ENCODE assay signal across 24 cellular contexts in the genomic region with DNA sequence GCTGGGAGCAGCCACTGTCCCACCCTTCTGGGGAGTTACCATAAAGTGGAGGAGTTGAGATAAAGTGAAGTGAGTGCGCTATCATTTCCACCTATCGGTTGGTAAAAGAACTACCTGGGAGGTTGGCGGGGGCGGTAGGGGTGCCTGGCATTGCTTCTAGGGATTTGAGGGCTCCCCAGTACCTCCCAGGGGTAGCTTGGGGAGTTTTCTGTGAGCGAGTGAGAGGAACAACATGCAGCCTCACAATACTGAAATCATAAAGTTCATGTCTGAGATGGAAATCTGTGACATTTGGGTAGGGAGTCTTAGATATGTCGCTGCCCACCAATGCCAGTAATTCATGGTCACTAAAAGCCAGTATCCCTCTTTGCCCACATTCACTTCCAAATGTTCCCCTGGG.
DNase-seq lines count a peak whose midpoint lies in the region; ATAC-seq, FAIRE-seq and TF ChIP-seq lines count a peak whose summit lies in the region.
"Had no signal": no experiment of that assay in that cellular context is flagged by ENCODE, and none has a peak within 500 bp of the region (broad histone marks: within the 10 kb centered on the region; RNA-seq: fewer than 3 reads in every experiment).

No MANE protein-coding gene starts in this region.

- CTCF ChIA-PET in K562 (lab: Yijun Ruan, JAX; ENCODE audit: low intra/inter-chr PET ratio), result no interaction called here

- TF ChIP-seq POLR2A in K562 (conservative IDR thresholded peaks at IDR 0.05), result no peak

- no peaks in the 10 kb centered on the region for H3K36me3 Mint-ChIP-seq in GM23338 (ENCODE audit: low read depth)
- H3K36me3 Mint-ChIP-seq in stimulated activated memory B cell treated with anti-CD40 and anti-IgM and Interleukin-4, amounts not matched to agents 10 μg/mL and 1 μg/mL and 100 μg/mL, for 72 hours, result peaks cover 17% of the 10 kb centered on the region

- no peaks in the 10 kb centered on the region for H3K9me3 Mint-ChIP-seq in GM23338
- peaks cover 5% of the 10 kb centered on the region for H3K9me3 Mint-ChIP-seq in stimulated activated memory B cell treated with anti-CD40 and anti-IgM and Interleukin-4, amounts not matched to agents 10 μg/mL and 1 μg/mL and 100 μg/mL, for 72 hours

- no peak overlapping the region for H3K27ac Mint-ChIP-seq in GM23338
- peak overlapping the region; percentile 76 for H3K27ac Mint-ChIP-seq in stimulated activated memory B cell treated with anti-CD40 and anti-IgM and Interleukin-4, amounts not matched to agents 10 μg/mL and 1 μg/mL and 100 μg/mL, for 72 hours

- peaks cover 9% of the 10 kb centered on the region; the same call in 2 of the 3 replicates for H3K4me1 Mint-ChIP-seq in GM23338
- peaks cover 69% of the 10 kb centered on the region for H3K4me1 Mint-ChIP-seq in stimulated activated memory B cell treated with anti-CD40 and anti-IgM and Interleukin-4, amounts not matched to agents 10 μg/mL and 1 μg/mL and 100 μg/mL, for 72 hours

- 2% methylated on average over 6 of the region's 6 CpGs for WGBS in K562 (ENCODE audit: insufficient coverage, low coverage, missing lambda C conversion rate)

- no peak for FAIRE-seq in K562 (lab: Jason Lieb, UNC)
- FAIRE-seq: A204.1, GM18507, HepG2 had no signal

- intact Hi-C loops in K562 (cut with micrococcal nuclease), result no loop called here

- H3K4me2 ChIP-seq in BLaER1, result peak overlapping the region; percentile 39
- no peak overlapping the region for H3K4me2 ChIP-seq in GM23338
- no peak overlapping the region for H3K4me2 ChIP-seq in K562 (ENCODE audit: insufficient read depth, low read length)

- no peak overlapping the region for H3K9ac ChIP-seq in BLaER1
- H3K9ac ChIP-seq in K562 (ENCODE audit: insufficient read depth in 1 of 2, low read depth in 2 of 2, low read length in 2 of 2), result no peak overlapping the region

- H3K9me3 ChIP-seq in BLaER1 (peaks cover 12% of the 10 kb centered on the region), K562 (replicated peaks; ENCODE audit: control insufficient read depth, insufficient read depth, low read depth, low read length) (no peaks in the 10 kb centered on the region)
- H3K9me3 ChIP-seq: Peyer's patch had no signal

- no peak overlapping the region for H2AFZ ChIP-seq in GM23338
- H2AFZ ChIP-seq in K562 (ENCODE audit: low read depth, low read length), result no peak overlapping the region

- in situ Hi-C loops in K562 (cut with MboI), result no loop called here

- POLR2A ChIA-PET in K562 (lab: Yijun Ruan, JAX), result interaction anchor here (0.7 kb wide), 1 partner anchor 732 kb away, joined by 3 read pairs; no protein-coding TSS in a partner anchor

- H3K9me1 ChIP-seq in K562 (ENCODE audit: control insufficient read depth, insufficient read depth, low read length), result no peaks in the 10 kb centered on the region

- peaks cover 54% of the 10 kb centered on the region for H3K36me3 ChIP-seq in BLaER1
- H3K36me3 ChIP-seq in GM23338 (ENCODE audit: insufficient read depth), result no peaks in the 10 kb centered on the region
- no peaks in the 10 kb centered on the region for H3K36me3 ChIP-seq in K562 (ENCODE audit: control insufficient read depth, insufficient read depth, low read length)
- H3K36me3 ChIP-seq: Peyer's patch had no signal

- H4K20me1 ChIP-seq in BLaER1 (peaks cover 81% of the 10 kb centered on the region), GM23338 (replicated peaks; ENCODE audit: insufficient read depth) (no peaks in the 10 kb centered on the region), K562 (replicated peaks; ENCODE audit: control insufficient read depth, insufficient read depth, low read length) (no peaks in the 10 kb centered on the region)

- H3K9me2 ChIP-seq in GM23338 (ENCODE audit: insufficient read depth), result no peaks in the 10 kb centered on the region

- TF ChIP-seq RAD21 in K562 (CRISPR knock-in tag; conservative IDR thresholded peaks at IDR 0.05 in 1 of 2, IDR thresholded peaks at IDR 0.05 in 1 of 2), result no peak

- H3F3A ChIP-seq in GM23338 (replicated peaks; ENCODE audit: low read depth), result no peaks in the 10 kb centered on the region

- H3K4me3 Mint-ChIP-seq in GM23338, result no peak overlapping the region
- no peak overlapping the region for H3K4me3 Mint-ChIP-seq in stimulated activated memory B cell treated with anti-CD40 and anti-IgM and Interleukin-4, amounts not matched to agents 10 μg/mL and 1 μg/mL and 100 μg/mL, for 72 hours

- H3K27me3 ChIP-seq in BLaER1 (no peaks in the 10 kb centered on the region), GM23338 (ENCODE audit: insufficient read depth) (no peaks in the 10 kb centered on the region), K562 (ENCODE audit: control insufficient read depth in 2 of 2, insufficient read depth in 2 of 2, low read length in 2 of 2) (peaks cover 0 to 8% of the 10 kb centered on the region in 2 experiments; a peak in 1 of 5 replicates)
- H3K27me3 ChIP-seq: Peyer's patch had no signal

- no peaks in the 10 kb centered on the region for H3K27me3 Mint-ChIP-seq in GM23338 (ENCODE audit: insufficient read depth, low read depth, poor library complexity)
- no peaks in the 10 kb centered on the region for H3K27me3 Mint-ChIP-seq in stimulated activated memory B cell treated with anti-CD40 and anti-IgM and Interleukin-4, amounts not matched to agents 10 μg/mL and 1 μg/mL and 100 μg/mL, for 72 hours

- TF ChIP-seq CTCF in GM23338 (conservative IDR thresholded peaks at IDR 0.05; ENCODE audit: low read depth in 2 of 2) (0 out of 4 replicates have a peak, but pooled peaks of 1 of the 2 experiments have one; percentile 5), K562 (IDR thresholded peaks at IDR 0.05 in 2 of 3, conservative IDR thresholded peaks at IDR 0.05 in 1 of 3; ENCODE audit: insufficient read depth in 2 of 3, low read depth in 1 of 3, low read length in 3 of 3) (peak in 2 of 3 experiments; percentile 17 to 25; a peak in 1 of 6 replicates)

- peaks cover 89% of the 10 kb centered on the region for H3K4me1 ChIP-seq in BLaER1
- H3K4me1 ChIP-seq in GM23338 (ENCODE audit: insufficient read depth), result peaks cover 4% of the 10 kb centered on the region; the same call in 1 of the 2 replicates
- H3K4me1 ChIP-seq in K562 (replicated peaks in 1 of 2; ENCODE audit: control insufficient read depth in 2 of 2, insufficient read depth in 2 of 2, low read length in 2 of 2), result no peaks in the 10 kb centered on the region

- ATAC-seq in GM23338 (peak; percentile 46; the same call in 1 of the 3 replicates), K562 (peak; percentile 41; the same call in 1 of the 3 replicates)
- peak; percentile 48 for ATAC-seq in stimulated activated memory B cell treated with anti-CD40 and anti-IgM and Interleukin-4, amounts not matched to agents 10 μg/mL and 1 μg/mL and 100 μg/mL, for 72 hours
- ATAC-seq: HepG2 had no signal

- H3K4me3 ChIP-seq in BLaER1, result no peak overlapping the region
- no peak overlapping the region for H3K4me3 ChIP-seq in GM23338
- H3K4me3 ChIP-seq in K562, result no peak overlapping the region
- H3K4me3 ChIP-seq: Peyer's patch, SK-N-MC had no signal

- BruUV-seq in K562 (replicated peaks; lab: Mats Ljungman, UMichigan), result no TSS peak

- H3K27ac ChIP-seq in BLaER1, result peak overlapping the region; percentile 42
- H3K27ac ChIP-seq in GM23338 (ENCODE audit: low read depth), result no peak overlapping the region
- no peak overlapping the region for H3K27ac ChIP-seq in K562 (ENCODE audit: extremely low read depth, low read depth, low read length)
- H3K27ac ChIP-seq: Peyer's patch, SK-N-MC had no signal

- peak; percentile 25 for DNase-seq in GM23338 (ENCODE audit: low spot score)
- peak in 3 of 4 experiments; percentile 10 to 18 (median 18) for DNase-seq in K562 (ENCODE audit: extremely low read depth in 1 of 4, low spot score in 3 of 4)
- DNase-seq in RKO (ENCODE audit: low spot score), result no peak
- DNase-seq in NOMO-1 treated with dmso at 0.1 percent for 144 hours (lab: John Stamatoyannopoulos, UW; ENCODE audit: unreplicated experiment), result no peak
- no peak for DNase-seq in NCI-H1930 (lab: John Stamatoyannopoulos, UW)
- DNase-seq: AML-193, Calu3, DMS79 treated with DMSO at 0.1 percent for 48 hours, GF-D8, H7, KBM-7, MM.1S, NCI-H2029 treated with DMSO at 0.1 percent for 48 hours, NCI-H446 treated with DMSO at 0.1 percent for 48 hours, NCI-H69, OCI-M1, Peyer's patch, SIG-M5 had no signal

- H3K79me2 ChIP-seq in GM23338 (replicated peaks; ENCODE audit: insufficient read depth), result no peaks in the 10 kb centered on the region
- no peaks in the 10 kb centered on the region for H3K79me2 ChIP-seq in K562 (ENCODE audit: control insufficient read depth, insufficient read depth, low read length)

- TF ChIP-seq EP300 in K562 (IDR thresholded peaks at IDR 0.05; ENCODE audit: low read length), result no peak

TF ChIP-seq in GM23338, 12 proteins besides CTCF, POLR2A, EP300 and RAD21 (continues in another document):
- TF ChIP-seq EZH2 (IDR thresholded peaks at IDR 0.05; ENCODE audit: low read depth, unreplicated experiment) (no peak), STAT1 (IDR thresholded peaks at IDR 0.05; ENCODE audit: unreplicated experiment) (no peak)

TF ChIP-seq in K562, 482 proteins besides CTCF, POLR2A, EP300 and RAD21 (continues in another document):
- TF ChIP-seq KDM5B (IDR thresholded peaks at IDR 0.05; ENCODE audit: insufficient replicate concordance, low read depth, low read length) (no peak), DNMT1 (IDR thresholded peaks at IDR 0.05) (no peak), HMGN3 (IDR thresholded peaks at IDR 0.05; ENCODE audit: borderline replicate concordance, extremely low read depth, insufficient read length, low read depth, low read length) (no peak)
- TF ChIP-seq, protein P1, sequence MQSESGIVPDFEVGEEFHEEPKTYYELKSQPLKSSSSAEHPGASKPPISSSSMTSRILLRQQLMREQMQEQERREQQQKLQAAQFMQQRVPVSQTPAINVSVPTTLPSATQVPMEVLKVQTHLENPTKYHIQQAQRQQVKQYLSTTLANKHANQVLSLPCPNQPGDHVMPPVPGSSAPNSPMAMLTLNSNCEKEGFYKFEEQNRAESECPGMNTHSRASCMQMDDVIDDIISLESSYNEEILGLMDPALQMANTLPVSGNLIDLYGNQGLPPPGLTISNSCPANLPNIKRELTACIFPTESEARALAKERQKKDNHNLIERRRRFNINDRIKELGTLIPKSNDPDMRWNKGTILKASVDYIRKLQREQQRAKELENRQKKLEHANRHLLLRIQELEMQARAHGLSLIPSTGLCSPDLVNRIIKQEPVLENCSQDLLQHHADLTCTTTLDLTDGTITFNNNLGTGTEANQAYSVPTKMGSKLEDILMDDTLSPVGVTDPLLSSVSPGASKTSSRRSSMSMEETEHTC (IDR thresholded peaks at IDR 0.05), result no peak

Comparison
In these comparisons a context has a peak if more than half of its experiments do, and no peak if none do; other contexts are left out.
1. DNase-seq: peak in GM23338 (single experiment) and K562 (3 of 4); none in RKO (single experiment), NOMO-1 treated with dmso at 0.1 percent for 144 hours (single experiment) and NCI-H1930 (0 of 2).
2. Peak in every context shown above with its lines, with median percentiles within 50 percentile points of each other: ATAC-seq.